12 cellular contexts compared by ENCODE assay signal in the genomic region with DNA sequence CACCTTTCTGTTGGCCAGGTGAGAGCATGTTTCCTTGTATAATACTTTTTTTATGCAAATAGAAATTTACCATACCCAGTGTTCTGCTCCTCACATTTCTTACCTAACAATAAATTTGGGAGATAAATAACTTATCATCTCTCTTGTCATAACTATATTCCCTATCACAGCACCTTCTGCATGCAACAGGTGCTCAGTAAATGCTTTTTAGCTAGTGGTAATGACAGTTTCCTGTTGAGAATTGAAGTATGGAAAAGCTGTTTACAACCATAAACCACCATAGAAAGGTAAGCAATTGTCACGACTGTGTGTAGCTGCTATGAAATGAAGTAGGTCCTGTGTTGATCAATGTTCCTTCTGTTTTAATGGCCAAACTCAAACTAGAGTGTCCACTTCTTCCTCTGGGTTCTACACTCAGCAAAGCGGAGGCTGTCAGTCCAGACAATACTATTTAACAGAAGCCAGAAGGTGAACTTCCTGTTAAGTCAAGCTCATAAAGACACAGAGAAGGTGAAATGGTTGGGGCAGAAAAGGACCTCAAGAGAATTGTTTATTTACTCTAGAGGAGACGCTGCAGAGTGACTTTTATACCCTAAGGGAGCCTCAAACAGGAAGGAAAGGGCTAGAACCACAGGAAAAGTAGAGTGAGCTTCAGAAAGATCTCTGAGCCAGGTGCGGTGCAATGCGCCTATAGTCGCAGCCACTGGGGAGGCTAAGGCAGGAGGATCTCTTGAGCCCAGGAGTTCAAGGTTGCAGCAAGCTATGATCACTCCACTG.
DNase-seq lines count a peak whose midpoint lies in the region; ATAC-seq and TF ChIP-seq lines count a peak whose summit lies in the region.
"Had no signal": no experiment of that assay in that cellular context is flagged by ENCODE, and none has a peak within 500 bp of the region (broad histone marks: within the 10 kb centered on the region; RNA-seq: fewer than 3 reads in every experiment).

No MANE protein-coding gene starts in this region.

- TF ChIP-seq CTCF in HEK293 (tag by site-specific recombination; IDR thresholded peaks at IDR 0.05) (no peak), PC-3 (conservative IDR thresholded peaks at IDR 0.05; ENCODE audit: low read depth, low read length) (no peak)

- H3K9ac ChIP-seq in PC-3 (ENCODE audit: low read length) = no peak overlapping the region

- no peaks in the 10 kb centered on the region for H3K4me1 ChIP-seq in HEK293 (ENCODE audit: control insufficient read depth, insufficient read depth, low read length)
- no peaks in the 10 kb centered on the region for H3K4me1 ChIP-seq in PC-3 (ENCODE audit: insufficient read depth, low read length)

- BruUV-seq in PC-3 (replicated peaks; lab: Mats Ljungman, UMichigan) = no TSS peak

- H3K4me3 Mint-ChIP-seq in activated naive CD8-positive, alpha-beta T cell treated with anti-CD3 and anti-CD28 coated beads, Interleukin-2, amount 10 ng/mL, durations not matched to agents 7 days and 5 days = peak overlapping the region; percentile 52
- no peak overlapping the region for H3K4me3 Mint-ChIP-seq in activated naive CD8-positive, alpha-beta T cell treated with anti-CD3 and anti-CD28 coated beads, Interleukin-2, amount 50 U/mL, for 24 hours
- peak overlapping the region; percentile 51 for H3K4me3 Mint-ChIP-seq in T-helper 17 cell
- no peak overlapping the region for H3K4me3 Mint-ChIP-seq in stimulated activated naive B cell treated with anti-CD40 and anti-IgM and Interleukin-4, amounts not matched to agents 10 μg/mL and 1 μg/mL and 100 μg/mL, for 72 hours

- POLR2A ChIA-PET in activated naive CD8-positive, alpha-beta T cell treated with anti-CD3 and anti-CD28 coated beads, Interleukin-2, amount 10 ng/mL, durations not matched to agents 7 days and 5 days (lab: Charles Lee) = interaction anchor here (0.6 to 1.2 kb wide), 4 partner anchors 255 to 1307 kb away, joined by 4 to 8 read pairs (median 5); partner anchors contain the start of genes AMD1 and CDK19
- POLR2A ChIA-PET in HEK293 (lab: Yijun Ruan, JAX) = no interaction called here
- POLR2A ChIA-PET in PC-3 (lab: Charles Lee; ENCODE audit: unreplicated experiment) = no interaction called here

- H3K27me3 Mint-ChIP-seq in activated naive CD8-positive, alpha-beta T cell treated with anti-CD3 and anti-CD28 coated beads, Interleukin-2, amount 10 ng/mL, durations not matched to agents 7 days and 5 days = no peaks in the 10 kb centered on the region
- no peaks in the 10 kb centered on the region for H3K27me3 Mint-ChIP-seq in activated naive CD8-positive, alpha-beta T cell treated with anti-CD3 and anti-CD28 coated beads, Interleukin-2, amount 50 U/mL, for 24 hours
- H3K27me3 Mint-ChIP-seq in T-helper 17 cell = no peaks in the 10 kb centered on the region
- H3K27me3 Mint-ChIP-seq in stimulated activated naive B cell treated with anti-CD40 and anti-IgM and Interleukin-4, amounts not matched to agents 10 μg/mL and 1 μg/mL and 100 μg/mL, for 72 hours = peaks cover 0 to 6% of the 10 kb centered on the region in 2 donors

- CTCF ChIA-PET in HEK293 (lab: Yijun Ruan, JAX) (interaction anchor here (0.6 to 1.2 kb wide), 4 partner anchors 18 to 498 kb away, joined by 3 to 4 read pairs (median 3); no protein-coding TSS in a partner anchor), PC-3 (lab: Charles Lee) (interaction anchor here (0.6 kb wide), 1 partner anchor 422 kb away, joined by 3 read pairs; the partner anchor contains the start of gene RPF2)

- peak; percentile 88 for ATAC-seq in activated naive CD8-positive, alpha-beta T cell treated with anti-CD3 and anti-CD28 coated beads, Interleukin-2, amount 10 ng/mL, durations not matched to agents 7 days and 5 days (ENCODE audit: low read depth)
- no peak for ATAC-seq in activated naive CD8-positive, alpha-beta T cell treated with anti-CD3 and anti-CD28 coated beads, Interleukin-2, amount 50 U/mL, for 24 hours
- ATAC-seq in T-helper 17 cell (peak; percentile 83), PC-3 (no peak), GM18868 (IDR thresholded peaks at IDR 0.05; ENCODE audit: unreplicated experiment) (no peak)
- peak; percentile 44 to 45 for ATAC-seq in stimulated activated naive B cell treated with anti-CD40 and anti-IgM and Interleukin-4, amounts not matched to agents 10 μg/mL and 1 μg/mL and 100 μg/mL, for 72 hours (replicated peaks)
- ATAC-seq: K562 had no signal

- peaks cover 27% of the 10 kb centered on the region for H3K4me1 Mint-ChIP-seq in activated naive CD8-positive, alpha-beta T cell treated with anti-CD3 and anti-CD28 coated beads, Interleukin-2, amount 10 ng/mL, durations not matched to agents 7 days and 5 days
- H3K4me1 Mint-ChIP-seq in activated naive CD8-positive, alpha-beta T cell treated with anti-CD3 and anti-CD28 coated beads, Interleukin-2, amount 50 U/mL, for 24 hours = peaks cover 15% of the 10 kb centered on the region
- H3K4me1 Mint-ChIP-seq in T-helper 17 cell = peaks cover 28% of the 10 kb centered on the region
- H3K4me1 Mint-ChIP-seq in stimulated activated naive B cell treated with anti-CD40 and anti-IgM and Interleukin-4, amounts not matched to agents 10 μg/mL and 1 μg/mL and 100 μg/mL, for 72 hours = peaks cover 22 to 23% of the 10 kb centered on the region in 2 donors

- H3K36me3 ChIP-seq in HEK293 (ENCODE audit: control insufficient read depth in 2 of 2, insufficient read depth in 1 of 2, low read length in 2 of 2) = no peaks in the 10 kb centered on the region
- H3K36me3 ChIP-seq in PC-3 (ENCODE audit: low read depth, low read length) = no peaks in the 10 kb centered on the region
- H3K36me3 ChIP-seq: WERI-Rb-1 had no signal

- H3K9me3 ChIP-seq in HEK293 (ENCODE audit: control insufficient read depth, insufficient read depth, low read depth, low read length) = no peaks in the 10 kb centered on the region
- peaks cover 2% of the 10 kb centered on the region for H3K9me3 ChIP-seq in T-helper 17 cell (ENCODE audit: control insufficient read depth, low read length, poor library complexity, severe bottlenecking)
- no peaks in the 10 kb centered on the region for H3K9me3 ChIP-seq in PC-3 (ENCODE audit: low read length)

- intact Hi-C loops in PC-3 (cut with micrococcal nuclease) = no loop called here

- H3K27me3 ChIP-seq in PC-3 (ENCODE audit: low read length) = no peaks in the 10 kb centered on the region

- H3K9me2 ChIP-seq in PC-3 (replicated peaks; ENCODE audit: low read length) = no peaks in the 10 kb centered on the region

- no peaks in the 10 kb centered on the region for H4K20me1 ChIP-seq in PC-3 (ENCODE audit: low read length)

- no peak overlapping the region for H2AFZ ChIP-seq in PC-3 (ENCODE audit: low read length)

- H3K4me3 ChIP-seq in HEK293 (ENCODE audit: low read depth, low read length) (no peak overlapping the region), PC-3 (ENCODE audit: low read length) (no peak overlapping the region)
- H3K4me3 ChIP-seq: K562 had no signal

- peaks cover 3% of the 10 kb centered on the region for H3K36me3 Mint-ChIP-seq in activated naive CD8-positive, alpha-beta T cell treated with anti-CD3 and anti-CD28 coated beads, Interleukin-2, amount 10 ng/mL, durations not matched to agents 7 days and 5 days
- no peaks in the 10 kb centered on the region for H3K36me3 Mint-ChIP-seq in activated naive CD8-positive, alpha-beta T cell treated with anti-CD3 and anti-CD28 coated beads, Interleukin-2, amount 50 U/mL, for 24 hours (ENCODE audit: low read depth)
- H3K36me3 Mint-ChIP-seq in T-helper 17 cell (ENCODE audit: low read depth) = no peaks in the 10 kb centered on the region
- H3K36me3 Mint-ChIP-seq in stimulated activated naive B cell treated with anti-CD40 and anti-IgM and Interleukin-4, amounts not matched to agents 10 μg/mL and 1 μg/mL and 100 μg/mL, for 72 hours = peaks cover 2 to 3% of the 10 kb centered on the region in 2 donors

- no peak overlapping the region for H3K4me2 ChIP-seq in PC-3 (ENCODE audit: low read length)

- no peaks in the 10 kb centered on the region for H3F3A ChIP-seq in PC-3 (ENCODE audit: low read length, unreplicated experiment)

- DNase-seq in activated naive CD8-positive, alpha-beta T cell treated with anti-CD3 and anti-CD28 coated beads, Interleukin-2, amount 10 ng/mL, durations not matched to agents 7 days and 5 days = no peak
- DNase-seq in activated naive CD8-positive, alpha-beta T cell treated with anti-CD3 and anti-CD28 coated beads, Interleukin-2, amount 50 U/mL, for 24 hours = no peak
- DNase-seq in T-helper 17 cell (no peak), PC-3 (no peak), NCI-H1694 (lab: John Stamatoyannopoulos, UW) (no peak)
- DNase-seq in stimulated activated naive B cell treated with anti-CD40 and anti-IgM and Interleukin-4, amounts not matched to agents 10 μg/mL and 1 μg/mL and 100 μg/mL, for 72 hours = no peak
- DNase-seq: activated effector memory CD4-positive, alpha-beta T cell treated with anti-CD3 and anti-CD28 coated beads, Interleukin-2, amount 50 U/mL, for 16 hours; stimulated activated CD4-positive, alpha-beta T cell treated with anti-CD3 and anti-CD28 coated beads, Interleukin-2, amount 100 ng/mL, for 48 hours; WERI-Rb-1 had no signal

- H3K9me3 Mint-ChIP-seq in activated naive CD8-positive, alpha-beta T cell treated with anti-CD3 and anti-CD28 coated beads, Interleukin-2, amount 10 ng/mL, durations not matched to agents 7 days and 5 days = peaks cover 3% of the 10 kb centered on the region
- no peaks in the 10 kb centered on the region for H3K9me3 Mint-ChIP-seq in activated naive CD8-positive, alpha-beta T cell treated with anti-CD3 and anti-CD28 coated beads, Interleukin-2, amount 50 U/mL, for 24 hours
- H3K9me3 Mint-ChIP-seq in stimulated activated naive B cell treated with anti-CD40 and anti-IgM and Interleukin-4, amounts not matched to agents 10 μg/mL and 1 μg/mL and 100 μg/mL, for 72 hours = peaks cover 6 to 10% of the 10 kb centered on the region in 2 donors

- H3K27ac Mint-ChIP-seq in activated naive CD8-positive, alpha-beta T cell treated with anti-CD3 and anti-CD28 coated beads, Interleukin-2, amount 10 ng/mL, durations not matched to agents 7 days and 5 days = peak overlapping the region; percentile 82
- no peak overlapping the region for H3K27ac Mint-ChIP-seq in activated naive CD8-positive, alpha-beta T cell treated with anti-CD3 and anti-CD28 coated beads, Interleukin-2, amount 50 U/mL, for 24 hours
- H3K27ac Mint-ChIP-seq in T-helper 17 cell = peak overlapping the region; percentile 67
- peak overlapping the region; percentile 16 for H3K27ac Mint-ChIP-seq in stimulated activated naive B cell treated with anti-CD40 and anti-IgM and Interleukin-4, amounts not matched to agents 10 μg/mL and 1 μg/mL and 100 μg/mL, for 72 hours

- H3K27ac ChIP-seq in HEK293 (ENCODE audit: extremely low read depth, low read depth, low read length) (no peak overlapping the region), PC-3 (ENCODE audit: low read length) (no peak overlapping the region)
- H3K27ac ChIP-seq: WERI-Rb-1 had no signal

- H3K79me2 ChIP-seq in PC-3 (ENCODE audit: low read length) = no peaks in the 10 kb centered on the region

TF ChIP-seq in HEK293, 187 proteins besides CTCF, POLR2A, EP300 and RAD21 (continues in another document):
- TF ChIP-seq ZNF530 (tag by site-specific recombination; IDR thresholded peaks at IDR 0.05; ENCODE audit: low read depth) = no peak
- TF ChIP-seq ZNF324 (tag by site-specific recombination; IDR thresholded peaks at IDR 0.05) = no peak
- TF ChIP-seq ZNF670 (tag by site-specific recombination; IDR thresholded peaks at IDR 0.05; ENCODE audit: low read depth) = no peak
- TF ChIP-seq YY2 (tag by site-specific recombination; IDR thresholded peaks at IDR 0.05) = no peak
- TF ChIP-seq ZNF501 (tag by site-specific recombination; IDR thresholded peaks at IDR 0.05) = no peak

Comparison
In these comparisons a context has a peak if more than half of its experiments do, and no peak if none do; other contexts are left out.
1. ATAC-seq: peak in activated naive CD8-positive, alpha-beta T cell treated with anti-CD3 and anti-CD28 coated beads, Interleukin-2, amount 10 ng/mL, durations not matched to agents 7 days and 5 days (single experiment), T-helper 17 cell (single experiment) and stimulated activated naive B cell treated with anti-CD40 and anti-IgM and Interleukin-4, amounts not matched to agents 10 μg/mL and 1 μg/mL and 100 μg/mL, for 72 hours (2 of 2); none in activated naive CD8-positive, alpha-beta T cell treated with anti-CD3 and anti-CD28 coated beads, Interleukin-2, amount 50 U/mL, for 24 hours (single experiment), PC-3 (single experiment) and GM18868 (single experiment).
2. H3K4me3 Mint-ChIP-seq: peak in activated naive CD8-positive, alpha-beta T cell treated with anti-CD3 and anti-CD28 coated beads, Interleukin-2, amount 10 ng/mL, durations not matched to agents 7 days and 5 days (single experiment) and T-helper 17 cell (single experiment); none in activated naive CD8-positive, alpha-beta T cell treated with anti-CD3 and anti-CD28 coated beads, Interleukin-2, amount 50 U/mL, for 24 hours (single experiment) and stimulated activated naive B cell treated with anti-CD40 and anti-IgM and Interleukin-4, amounts not matched to agents 10 μg/mL and 1 μg/mL and 100 μg/mL, for 72 hours (0 of 2).